Comparison of ENCODE assay signal across 10 cellular contexts in genomic region chr17:41976142-41976768, GRCh38. TPM values are rescaled to one million over a fixed set of nuclear protein-coding genes. Genes with fewer than 3 reads are reported as not detected.
DNase-seq lines count a peak whose midpoint lies in the region; ATAC-seq and TF ChIP-seq lines count a peak whose summit lies in the region.
"Had no signal": no experiment of that assay in that cellular context is flagged by ENCODE, and none has a peak within 500 bp of the region (broad histone marks: within the 10 kb centered on the region; RNA-seq: fewer than 3 reads in every experiment).

No MANE protein-coding gene starts in this region.

- H3K27ac ChIP-seq in upper lobe of right lung = no peak overlapping the region

- no peaks in the 10 kb centered on the region for H3K4me1 ChIP-seq in upper lobe of right lung

- H3K9me3 Mint-ChIP-seq in activated naive CD4-positive, alpha-beta T cell treated with anti-CD3 and anti-CD28 coated beads for 36 hours = no peaks in the 10 kb centered on the region
- no peaks in the 10 kb centered on the region for H3K9me3 Mint-ChIP-seq in central memory CD8-positive, alpha-beta T cell
- no peaks in the 10 kb centered on the region for H3K9me3 Mint-ChIP-seq in nephron

- DNase-seq in activated naive CD4-positive, alpha-beta T cell treated with anti-CD3 and anti-CD28 coated beads for 36 hours = no peak
- DNase-seq in activated naive CD4-positive, alpha-beta T cell (lab: John Stamatoyannopoulos, UW) = no peak
- no peak for DNase-seq in central memory CD8-positive, alpha-beta T cell (ENCODE audit: low spot score in 2 of 2)
- DNase-seq in upper lobe of right lung (peak; percentile 33), cerebellar nuclear complex (lab: John Stamatoyannopoulos, UW) (no peak)
- DNase-seq: cortex of kidney, SK-N-SH had no signal

- no peaks in the 10 kb centered on the region for H3K9me3 ChIP-seq in upper lobe of right lung
- H3K9me3 ChIP-seq: SK-N-SH had no signal

- intact Hi-C loops in activated naive CD4-positive, alpha-beta T cell treated with anti-CD3 and anti-CD28 coated beads for 36 hours (cut with micrococcal nuclease) = no loop called here
- intact Hi-C loops in upper lobe of right lung (cut with DNase I) = no loop called here

- no peaks in the 10 kb centered on the region for H3K27me3 ChIP-seq in upper lobe of right lung

- no peak overlapping the region for H3K4me3 ChIP-seq in upper lobe of right lung

- TF ChIP-seq CTCF in nephron (IDR thresholded peaks at IDR 0.05; ENCODE audit: unreplicated experiment in 3 of 3) = no peak
- TF ChIP-seq CTCF in upper lobe of right lung (IDR thresholded peaks at IDR 0.05) = no peak

- peaks cover 94% of the 10 kb centered on the region for H3K36me3 ChIP-seq in upper lobe of right lung

- H3K27ac Mint-ChIP-seq in activated naive CD4-positive, alpha-beta T cell treated with anti-CD3 and anti-CD28 coated beads for 36 hours = peak overlapping the region; percentile 70
- H3K27ac Mint-ChIP-seq in central memory CD8-positive, alpha-beta T cell (ENCODE audit: low read depth) = peak overlapping the region; percentile 35
- peak overlapping the region; percentile 42 to 59 (median 58) for H3K27ac Mint-ChIP-seq in nephron

- no peaks in the 10 kb centered on the region for H3K27me3 Mint-ChIP-seq in activated naive CD4-positive, alpha-beta T cell treated with anti-CD3 and anti-CD28 coated beads for 36 hours (ENCODE audit: low read depth)
- no peaks in the 10 kb centered on the region for H3K27me3 Mint-ChIP-seq in central memory CD8-positive, alpha-beta T cell
- no peaks in the 10 kb centered on the region for H3K27me3 Mint-ChIP-seq in nephron (ENCODE audit: low read depth)

- peaks cover 31% of the 10 kb centered on the region for H3K36me3 Mint-ChIP-seq in activated naive CD4-positive, alpha-beta T cell treated with anti-CD3 and anti-CD28 coated beads for 36 hours (ENCODE audit: low read depth)
- H3K36me3 Mint-ChIP-seq in central memory CD8-positive, alpha-beta T cell (ENCODE audit: insufficient read depth) = peaks cover 55% of the 10 kb centered on the region
- H3K36me3 Mint-ChIP-seq in nephron (ENCODE audit: low read depth) = peaks cover 68% of the 10 kb centered on the region

- H3K4me1 Mint-ChIP-seq in activated naive CD4-positive, alpha-beta T cell treated with anti-CD3 and anti-CD28 coated beads for 36 hours (ENCODE audit: low read depth) = peaks cover 6% of the 10 kb centered on the region
- peaks cover 21% of the 10 kb centered on the region for H3K4me1 Mint-ChIP-seq in central memory CD8-positive, alpha-beta T cell
- H3K4me1 Mint-ChIP-seq in nephron = peaks cover 19% of the 10 kb centered on the region

- no peak overlapping the region for H3K4me3 Mint-ChIP-seq in activated naive CD4-positive, alpha-beta T cell treated with anti-CD3 and anti-CD28 coated beads for 36 hours
- no peak overlapping the region for H3K4me3 Mint-ChIP-seq in central memory CD8-positive, alpha-beta T cell
- no peak overlapping the region for H3K4me3 Mint-ChIP-seq in nephron

- ATAC-seq in central memory CD8-positive, alpha-beta T cell (replicated peaks; ENCODE audit: extremely low read depth, poor library complexity, severe bottlenecking) = no peak
- ATAC-seq in upper lobe of right lung (no peak), HG02623 (IDR thresholded peaks at IDR 0.05; ENCODE audit: unreplicated experiment) (no peak), HG02938 (IDR thresholded peaks at IDR 0.05; ENCODE audit: unreplicated experiment) (no peak)

- CTCF ChIA-PET in activated naive CD4-positive, alpha-beta T cell treated with anti-CD3 and anti-CD28 coated beads for 36 hours (lab: Charles Lee) = interaction anchor here (0.6 to 1.4 kb wide), 2 partner anchors 13 to 45 kb away, joined by 3 to 5 read pairs; no protein-coding TSS in a partner anchor

RNA-seq across cellular contexts. Expression of gene CNP, which starts 9.7 kb away (rescaled TPM):
- total RNA-seq in activated naive CD4-positive, alpha-beta T cell treated with anti-CD3 and anti-CD28 coated beads for 36 hours = 10 to 100 TPM; 58.4 to 59.1 TPM
- total RNA-seq in upper lobe of right lung = 51.1 TPM

RNA-seq across cellular contexts. Expression of gene DNAJC7, which starts 41.0 kb away (rescaled TPM):
- total RNA-seq in activated naive CD4-positive, alpha-beta T cell treated with anti-CD3 and anti-CD28 coated beads for 36 hours = 10 to 100 TPM; 74.5 to 76.3 TPM
- 75.9 TPM for total RNA-seq in upper lobe of right lung

RNA-seq across cellular contexts. Expression of gene NKIRAS2, which starts 43.6 kb away (rescaled TPM):
- total RNA-seq in activated naive CD4-positive, alpha-beta T cell treated with anti-CD3 and anti-CD28 coated beads for 36 hours = 10 to 100 TPM; 12.4 to 13.2 TPM
- 28.8 TPM for total RNA-seq in upper lobe of right lung

RNA-seq across cellular contexts. Expression of gene ODAD4, which starts 45.8 kb away (rescaled TPM):
- total RNA-seq in activated naive CD4-positive, alpha-beta T cell treated with anti-CD3 and anti-CD28 coated beads for 36 hours = under 1 TPM; 0.55 to 0.79 TPM
- total RNA-seq in upper lobe of right lung = 1.0 TPM

RNA-seq across cellular contexts. Expression of gene ACLY, which starts 57.5 kb away (rescaled TPM):
- total RNA-seq in activated naive CD4-positive, alpha-beta T cell treated with anti-CD3 and anti-CD28 coated beads for 36 hours = 100 to 1,000 TPM; 153 to 161 TPM
- total RNA-seq in upper lobe of right lung = 112 TPM
